Comparison of ENCODE assay signal across 1 cellular context in genomic region chr12:111664961-111665865, GRCh38.
TF ChIP-seq lines count a peak whose summit lies in the region.

No MANE protein-coding gene starts in this region.

TF ChIP-seq in GM23338, 12 proteins besides CTCF, POLR2A, EP300 and RAD21 (continued from another document):
- no peak for TF ChIP-seq ZNF462 (CRISPR knock-in tag; IDR thresholded peaks at IDR 0.05)
